33 cellular contexts compared by ENCODE assay signal in the genomic region with DNA sequence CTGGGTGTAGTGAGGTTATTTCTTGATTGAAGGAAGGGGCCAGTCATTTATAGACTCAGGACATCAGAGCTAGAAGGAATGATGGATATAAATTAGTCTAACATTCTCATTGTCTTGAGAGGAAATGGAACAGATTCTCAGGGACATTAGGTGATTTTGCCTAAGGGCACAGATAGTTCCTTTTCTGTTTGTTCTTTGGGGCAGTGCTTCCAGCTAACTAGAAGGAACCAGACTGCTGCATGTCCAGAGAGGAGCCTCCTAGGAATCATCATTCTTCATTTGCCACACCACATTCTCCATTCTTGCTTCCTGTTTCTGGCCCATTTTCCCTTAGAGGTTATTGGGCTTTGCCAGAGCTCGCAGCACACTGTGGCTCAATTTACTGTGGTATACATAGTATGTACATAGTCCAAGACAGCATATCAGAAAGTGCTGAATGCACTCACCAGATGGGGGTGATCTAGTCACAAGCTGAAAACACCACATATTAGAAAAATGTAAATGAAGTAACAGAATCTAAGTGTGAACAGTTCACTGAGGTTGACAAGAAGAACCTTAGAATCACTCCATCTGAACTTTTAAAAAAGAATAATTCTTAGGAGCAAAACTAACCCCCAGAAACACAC.
A peak's percentile ranks its signal among the peaks of the same experiment; 100 is the strongest.
DNase-seq lines count a peak whose midpoint lies in the region; ATAC-seq and TF ChIP-seq lines count a peak whose summit lies in the region.
"Had no signal": no experiment of that assay in that cellular context is flagged by ENCODE, and none has a peak within 500 bp of the region (broad histone marks: within the 10 kb centered on the region; RNA-seq: fewer than 3 reads in every experiment).

No MANE protein-coding gene starts in this region.

- 90 to 100% methylated on average over 1 of the region's 1 CpG for WGBS in heart right ventricle, 2 donors

- TF ChIP-seq CTCF in WERI-Rb-1 (IDR thresholded peaks at IDR 0.05; ENCODE audit: low read depth, low read length) (no peak), glutamatergic neuron (IDR thresholded peaks at IDR 0.05; ENCODE audit: partially characterized antibody, unreplicated experiment) (no peak), heart right ventricle (IDR thresholded peaks at IDR 0.05) (no peak)

- intact Hi-C loops in heart right ventricle (cut with DNase I): loop anchor here (2.0 to 10.0 kb wide), 5 partner anchors 188 to 1034 kb away; no protein-coding TSS in a partner anchor

- no peaks in the 10 kb centered on the region for H3K36me3 Mint-ChIP-seq in glutamatergic neuron (ENCODE audit: unreplicated experiment)
- H3K36me3 Mint-ChIP-seq: immature natural killer cell; stimulated activated naive B cell treated with anti-CD40 and anti-IgM and Interleukin-4, amounts not matched to agents 10 μg/mL and 1 μg/mL and 100 μg/mL, for 72 hours had no signal

- H3K4me3 Mint-ChIP-seq in glutamatergic neuron (ENCODE audit: unreplicated experiment): no peak overlapping the region
- H3K4me3 Mint-ChIP-seq: activated naive CD8-positive, alpha-beta T cell treated with anti-CD3 and anti-CD28 coated beads, Interleukin-2, amount 50 U/mL, for 24 hours; CD4-positive, alpha-beta T cell; central memory CD8-positive, alpha-beta T cell; dendritic cell treated with granulocyte-macrophage colony-stimulating factor and Interleukin-4, amounts not matched to agents 40 ng/mL and 50 ng/mL, for 4 days; immature natural killer cell; stimulated activated naive B cell treated with anti-CD40 and anti-IgM and Interleukin-4, amounts not matched to agents 10 μg/mL and 1 μg/mL and 100 μg/mL, for 72 hours had no signal

- no peaks in the 10 kb centered on the region for H3K9me3 Mint-ChIP-seq in glutamatergic neuron (ENCODE audit: unreplicated experiment)
- H3K9me3 Mint-ChIP-seq: activated naive CD8-positive, alpha-beta T cell treated with anti-CD3 and anti-CD28 coated beads, Interleukin-2, amount 50 U/mL, for 24 hours; CD4-positive, alpha-beta T cell; central memory CD8-positive, alpha-beta T cell; dendritic cell treated with granulocyte-macrophage colony-stimulating factor and Interleukin-4, amounts not matched to agents 40 ng/mL and 50 ng/mL, for 4 days; immature natural killer cell; stimulated activated naive B cell treated with anti-CD40 and anti-IgM and Interleukin-4, amounts not matched to agents 10 μg/mL and 1 μg/mL and 100 μg/mL, for 72 hours had no signal

- H3K9me3 ChIP-seq in WERI-Rb-1 (ENCODE audit: severe bottlenecking): no peaks in the 10 kb centered on the region
- H3K9me3 ChIP-seq in heart right ventricle: no peaks in the 10 kb centered on the region
- H3K9me3 ChIP-seq: esophagus muscularis mucosa, pancreas, suprapubic skin, upper lobe of left lung had no signal

- H3K4me1 Mint-ChIP-seq in glutamatergic neuron (ENCODE audit: low read depth, unreplicated experiment): peaks cover 17% of the 10 kb centered on the region
- H3K4me1 Mint-ChIP-seq: activated naive CD8-positive, alpha-beta T cell treated with anti-CD3 and anti-CD28 coated beads, Interleukin-2, amount 50 U/mL, for 24 hours; central memory CD8-positive, alpha-beta T cell; immature natural killer cell had no signal

- H3K4me3 ChIP-seq in WERI-Rb-1 (ENCODE audit: low read depth, low read length) (no peak overlapping the region), heart right ventricle (no peak overlapping the region)
- H3K4me3 ChIP-seq: esophagus muscularis mucosa, pancreas, SK-N-MC, skin epidermis, suprapubic skin, upper lobe of left lung had no signal

- DNase-seq in NCI-H446 treated with DMSO at 0.1 percent for 48 hours (lab: John Stamatoyannopoulos, UW) (peak; percentile 11), NCI-H446 (lab: John Stamatoyannopoulos, UW) (no peak), WERI-Rb-1 (no peak), glutamatergic neuron (no peak), DMS53 (lab: John Stamatoyannopoulos, UW) (no peak), NCI-H2171 treated with DMSO at 0.1 percent for 48 hours (lab: John Stamatoyannopoulos, UW) (no peak), heart right ventricle (no peak)
- no peak for DNase-seq in stimulated activated naive CD4-positive, alpha-beta T cell (lab: John Stamatoyannopoulos, UW)
- DNase-seq: activated CD4-positive, alpha-beta T cell treated with anti-CD3 and anti-CD28 coated beads, Interleukin-2, amount 50 U/mL, for 4 hours; activated naive CD4-positive, alpha-beta T cell; activated naive CD8-positive, alpha-beta T cell treated with anti-CD3 and anti-CD28 coated beads, Interleukin-2, amount 50 U/mL, for 24 hours; activated T-cell treated with anti-CD3 and anti-CD28 coated beads, Interleukin-2, amount 50 U/mL, for 48 hours; AML-193; CD4-positive, alpha-beta T cell; GOT3; immature natural killer cell; KG1; left cardiac atrium; MM.1S; NCI-H1105 treated with DMSO at 0.1 percent for 48 hours; NCI-H1930; NCI-H526 treated with DMSO at 0.1 percent for 48 hours; pancreas; stimulated activated naive B cell treated with anti-CD40 and anti-IgM and Interleukin-4, amounts not matched to agents 10 μg/mL and 1 μg/mL and 100 μg/mL, for 72 hours; upper lobe of left lung had no signal

- peaks cover 2% of the 10 kb centered on the region for H3K27me3 Mint-ChIP-seq in glutamatergic neuron (ENCODE audit: unreplicated experiment)
- H3K27me3 Mint-ChIP-seq: dendritic cell treated with granulocyte-macrophage colony-stimulating factor and Interleukin-4, amounts not matched to agents 40 ng/mL and 50 ng/mL, for 4 days; stimulated activated naive B cell treated with anti-CD40 and anti-IgM and Interleukin-4, amounts not matched to agents 10 μg/mL and 1 μg/mL and 100 μg/mL, for 72 hours had no signal

- no peaks in the 10 kb centered on the region; the same call in 1 of the 2 replicates for H3K36me3 ChIP-seq in WERI-Rb-1
- peaks cover 0 to 9% (median 0%) of the 10 kb centered on the region in 9 donors for H3K36me3 ChIP-seq in heart right ventricle

- H3K27ac ChIP-seq in WERI-Rb-1 (peak overlapping the region; percentile 10; the same call in 1 of the 2 replicates), heart right ventricle (no peak overlapping the region)
- H3K27ac ChIP-seq: esophagus muscularis mucosa, HL-60, SK-N-MC, skin epidermis, suprapubic skin, upper lobe of left lung had no signal

- ATAC-seq in heart right ventricle: no peak
- ATAC-seq: activated CD4-positive, CD25-positive, alpha-beta regulatory T cell treated with anti-CD3 and anti-CD28 coated beads, Interleukin-2, amount 50 U/mL, for 24 hours; activated naive CD8-positive, alpha-beta T cell treated with anti-CD3 and anti-CD28 coated beads, Interleukin-2, amount 50 U/mL, for 24 hours; left cardiac atrium; stimulated activated naive B cell treated with anti-CD40 and anti-IgM and Interleukin-4, amounts not matched to agents 10 μg/mL and 1 μg/mL and 100 μg/mL, for 72 hours had no signal

- peak overlapping the region; percentile 33 for H3K27ac Mint-ChIP-seq in glutamatergic neuron (ENCODE audit: unreplicated experiment)
- H3K27ac Mint-ChIP-seq: activated naive CD8-positive, alpha-beta T cell treated with anti-CD3 and anti-CD28 coated beads, Interleukin-2, amount 50 U/mL, for 24 hours; CD4-positive, alpha-beta T cell; dendritic cell treated with granulocyte-macrophage colony-stimulating factor and Interleukin-4, amounts not matched to agents 40 ng/mL and 50 ng/mL, for 4 days; immature natural killer cell had no signal

- no peaks in the 10 kb centered on the region for H3K27me3 ChIP-seq in WERI-Rb-1 (ENCODE audit: insufficient read depth, low read depth, severe bottlenecking)
- H3K27me3 ChIP-seq in heart right ventricle: no peaks in the 10 kb centered on the region
- H3K27me3 ChIP-seq: esophagus muscularis mucosa, pancreas, suprapubic skin, upper lobe of left lung had no signal

- peaks cover 3 to 32% (median 10%) of the 10 kb centered on the region in 9 donors for H3K4me1 ChIP-seq in heart right ventricle
